In the genomic region with DNA sequence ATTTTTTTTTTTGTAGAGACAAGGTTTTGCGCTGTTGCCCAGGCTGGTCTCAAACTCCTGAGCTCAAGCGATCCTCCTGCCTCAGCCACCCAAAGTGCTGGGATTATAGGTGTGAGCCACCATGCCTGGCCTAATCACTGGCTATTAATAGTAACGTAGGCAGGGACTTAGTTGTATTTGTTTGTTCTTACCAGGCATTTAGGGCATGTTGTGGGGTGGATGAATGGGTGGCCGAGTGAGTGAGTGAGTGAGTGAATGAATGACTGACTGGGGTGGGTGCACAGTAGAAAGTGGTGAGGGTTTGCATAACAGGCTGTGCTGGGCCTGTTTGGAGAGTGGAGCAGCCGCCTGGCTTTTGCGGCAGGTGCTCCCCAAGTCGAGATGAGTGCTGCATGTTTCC, we compare ENCODE assay signal across 18 cellular contexts.
"Had no signal": no experiment of that assay in that cellular context is flagged by ENCODE, and none has a peak within 500 bp of the region (broad histone marks: within the 10 kb centered on the region; RNA-seq: fewer than 3 reads in every experiment).

No MANE protein-coding gene starts in this region.

- H3K4me3 ChIP-seq: ascending aorta, cardiac muscle cell, thoracic aorta had no signal

- ATAC-seq: naive thymus-derived CD4-positive, alpha-beta T cell had no signal

- H3K4me1 ChIP-seq: ascending aorta had no signal

- H3K27ac ChIP-seq: ascending aorta, cardiac muscle cell, thoracic aorta, VCaP had no signal

- DNase-seq: activated CD4-positive, alpha-beta memory T cell treated with anti-CD3 and anti-CD28 coated beads, Interleukin-2, amount 10 ng/mL, durations not matched to agents 7 days and 5 days; activated CD4-positive, alpha-beta T cell treated with anti-CD3 and anti-CD28 coated beads for 1 hour; activated CD4-positive, alpha-beta T cell treated with anti-CD3 and anti-CD28 coated beads, Interleukin-2, amount 10 ng/mL, durations not matched to agents 7 days and 5 days; activated CD8-positive, alpha-beta memory T cell treated with anti-CD3 and anti-CD28 coated beads, Interleukin-2, amount 50 U/mL, for 48 hours; activated gamma-delta T cell; activated naive CD4-positive, alpha-beta T cell treated with anti-CD3 and anti-CD28 coated beads, Interleukin-2, amount 10 ng/mL, durations not matched to agents 7 days and 5 days; activated naive CD8-positive, alpha-beta T cell treated with anti-CD3 and anti-CD28 coated beads, Interleukin-2, amount 10 ng/mL, durations not matched to agents 7 days and 5 days; activated T-cell treated with anti-CD3 and anti-CD28 coated beads, Interleukin-2, amount 50 U/mL, for 24 hours; mammary epithelial cell; naive thymus-derived CD4-positive, alpha-beta T cell; retina; stimulated activated naive CD4-positive, alpha-beta T cell; T-helper 9 cell; trophoblast cell had no signal

- H3K9me3 ChIP-seq: ascending aorta, thoracic aorta had no signal

- H3K27me3 ChIP-seq: ascending aorta, cardiac muscle cell had no signal
